In the genomic region with DNA sequence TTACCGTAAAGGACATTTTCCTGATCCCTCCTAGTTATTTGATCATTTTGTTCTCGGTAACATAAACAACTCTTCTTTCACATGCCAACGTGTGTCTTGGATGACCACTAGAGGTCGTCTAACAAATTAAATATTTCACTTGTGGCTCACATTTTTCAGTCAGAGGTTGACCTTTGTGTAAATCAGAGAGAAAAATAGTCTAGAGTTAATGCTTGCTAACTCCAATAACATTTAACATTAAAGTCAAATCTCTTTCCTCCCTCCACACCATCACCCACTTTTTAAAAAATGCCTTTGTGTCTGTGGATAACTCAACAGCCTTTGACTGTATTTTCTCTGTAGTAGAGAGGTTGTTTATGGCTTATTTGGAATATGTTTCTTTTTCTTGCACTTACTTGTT, we compare ENCODE assay signal across 9 cellular contexts.
DNase-seq lines count a peak whose midpoint lies in the region; ATAC-seq, FAIRE-seq and TF ChIP-seq lines count a peak whose summit lies in the region.
"Had no signal": no experiment of that assay in that cellular context is flagged by ENCODE, and none has a peak within 500 bp of the region (broad histone marks: within the 10 kb centered on the region; RNA-seq: fewer than 3 reads in every experiment).

No MANE protein-coding gene starts in this region.

- H3K27me3 ChIP-seq in ACC112 (ENCODE audit: insufficient read depth, low read length) (no peaks in the 10 kb centered on the region), transverse colon (no peaks in the 10 kb centered on the region)
- H3K27me3 ChIP-seq: neutrophil had no signal

- TF ChIP-seq EP300 in transverse colon (IDR thresholded peaks at IDR 0.05; ENCODE audit: low read depth): no peak

- in situ Hi-C loops in astrocyte of the spinal cord (cut with HindIII; ENCODE audit: low sequenced_read_pairs) (no loop called here), transverse colon (cut with MboI; ENCODE audit: low pct_ligation_motif_present in 1 of 4, low pct_unique_long_range_greater_than_20kb in 1 of 4, low sequenced_read_pairs in 3 of 4) (loop anchor here in 1 of 4 donors (25.0 kb wide), 1 partner anchor 880 kb away; no protein-coding TSS in a partner anchor)

- TF ChIP-seq CTCF in GM12872 (IDR thresholded peaks at IDR 0.05; ENCODE audit: insufficient read depth, low read depth, low read length) (peak; percentile 57), astrocyte of the spinal cord (IDR thresholded peaks at IDR 0.05; ENCODE audit: low read depth, low read length) (peak; percentile 74), kidney (IDR thresholded peaks at IDR 0.05; ENCODE audit: borderline replicate concordance, extremely low read depth, insufficient read depth) (peak; percentile 74), transverse colon (IDR thresholded peaks at IDR 0.05) (peak; percentile 60 to 77 (median 70))

- ATAC-seq in HG02852 (IDR thresholded peaks at IDR 0.05; ENCODE audit: unreplicated experiment): peak; percentile 83

- H3K79me2 ChIP-seq in ACC112 (ENCODE audit: control insufficient read depth, insufficient read depth, low read length, unreplicated experiment): no peaks in the 10 kb centered on the region

- WGBS in transverse colon (ENCODE audit: low coverage in 1 of 2), 2 donors: 0 to 2% methylated on average over 3 to 4 of the region's 4 CpGs

- H3K4me1 ChIP-seq in ACC112 (ENCODE audit: control insufficient read depth, insufficient read depth, low read length, unreplicated experiment) (peaks cover 5% of the 10 kb centered on the region), kidney (ENCODE audit: control insufficient read depth in 1 of 2, insufficient read depth in 1 of 2, low read depth in 1 of 2, low read length in 2 of 2) (peaks cover 0 to 2% of the 10 kb centered on the region in 2 donors), transverse colon (peaks cover 5 to 16% (median 8%) of the 10 kb centered on the region in 4 donors)

- FAIRE-seq in kidney (lab: Jason Lieb, UNC): peak; percentile 95

- no peak overlapping the region for H3K9ac ChIP-seq in kidney (ENCODE audit: low read length in 2 of 2)

- H3K4me3 ChIP-seq in ACC112 (ENCODE audit: low read depth, low read length): no peak overlapping the region
- H3K4me3 ChIP-seq in astrocyte of the spinal cord (ENCODE audit: low read depth, low read length): no peak overlapping the region
- H3K4me3 ChIP-seq in kidney (ENCODE audit: low read length in 2 of 2): no peak overlapping the region
- H3K4me3 ChIP-seq in transverse colon: no peak overlapping the region

- H2AFZ ChIP-seq in ACC112 (ENCODE audit: low read length, unreplicated experiment): peak overlapping the region; percentile 57

- H3K9me3 ChIP-seq in kidney (ENCODE audit: control insufficient read depth in 1 of 2, low read length in 2 of 2) (no peaks in the 10 kb centered on the region), transverse colon (no peaks in the 10 kb centered on the region)
- H3K9me3 ChIP-seq: neutrophil had no signal

- no peak for TF ChIP-seq POLR2A in transverse colon (IDR thresholded peaks at IDR 0.05)

- intact Hi-C loops in kidney (cut with DNase I) (no loop called here), transverse colon (cut with DNase I; ENCODE audit: low total_unique reads) (no loop called here), posterior vena cava (cut with DNase I) (no loop called here)

- peak; percentile 3 for DNase-seq in NCI-H2196 treated with DMSO at 0.1 percent for 48 hours (lab: John Stamatoyannopoulos, UW; ENCODE audit: unreplicated experiment)
- peak; percentile 69 for DNase-seq in astrocyte of the spinal cord (ENCODE audit: low read depth, low spot score)
- no peak for DNase-seq in kidney
- DNase-seq in transverse colon: no peak
- no peak for DNase-seq in posterior vena cava (ENCODE audit: low spot score)

- H3K27ac ChIP-seq in ACC112 (ENCODE audit: low read depth, low read length) (no peak overlapping the region), kidney (ENCODE audit: low read depth in 2 of 2, low read length in 2 of 2) (no peak overlapping the region), transverse colon (peak overlapping the region in 3 of 4 donors; percentile 33 to 37 (median 35))
- H3K27ac ChIP-seq: neutrophil had no signal

- H3K36me3 ChIP-seq in ACC112 (ENCODE audit: insufficient read depth, low read length) (no peaks in the 10 kb centered on the region), kidney (ENCODE audit: control insufficient read depth in 1 of 2, insufficient read depth in 2 of 2, low read length in 2 of 2) (no peaks in the 10 kb centered on the region), transverse colon (no peaks in the 10 kb centered on the region)
- H3K36me3 ChIP-seq: neutrophil had no signal

Comparison
In these comparisons a context has a peak if more than half of its experiments do, and no peak if none do; other contexts are left out.
1. H3K27ac ChIP-seq: peak in transverse colon (3 of 4); none in ACC112 (single experiment) and kidney (0 of 2).
2. DNase-seq: peak in NCI-H2196 treated with DMSO at 0.1 percent for 48 hours (single experiment) and astrocyte of the spinal cord (single experiment); none in kidney (single experiment), transverse colon (single experiment) and posterior vena cava (single experiment).
3. Peak in every context shown above with its lines, with median percentiles within 50 percentile points of each other: CTCF ChIP-seq.